ENCODE assay signal across 8 cellular contexts in the genomic region with DNA sequence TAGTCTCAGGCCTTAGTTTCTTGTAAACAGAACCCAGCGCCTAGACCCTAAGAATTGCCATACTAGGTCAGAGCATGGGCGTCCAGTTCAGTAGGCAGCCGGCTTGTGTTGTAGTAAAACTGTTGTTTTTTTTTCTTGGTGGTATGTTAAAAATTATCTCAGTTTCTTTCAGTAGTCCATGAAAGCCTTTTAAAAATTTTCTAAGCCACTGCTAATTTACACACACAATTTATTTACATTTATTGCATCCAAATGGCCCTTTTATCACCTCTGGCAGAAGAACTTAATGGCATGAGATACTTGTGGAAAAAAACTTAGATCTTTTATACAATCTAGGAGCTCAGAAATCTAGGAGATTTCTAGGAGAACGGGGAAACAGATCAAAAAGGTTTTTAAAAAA. TPM values are rescaled to one million over a fixed set of nuclear protein-coding genes. Genes with fewer than 3 reads are reported as not detected.
DNase-seq lines count a peak whose midpoint lies in the region; ATAC-seq and TF ChIP-seq lines count a peak whose summit lies in the region.
"Had no signal": no experiment of that assay in that cellular context is flagged by ENCODE, and none has a peak within 500 bp of the region (broad histone marks: within the 10 kb centered on the region; RNA-seq: fewer than 3 reads in every experiment).

No MANE protein-coding gene starts in this region.

- ATAC-seq in activated T-helper 17 cell treated with anti-CD3 and anti-CD28 coated beads, Interleukin-2, amount 50 U/mL, for 72 hours (replicated peaks) = no peak

- H3K4me3 Mint-ChIP-seq in activated T-helper 17 cell treated with anti-CD3 and anti-CD28 coated beads, Interleukin-2, amount 50 U/mL, for 72 hours = peak overlapping the region; percentile 65

- H3K27me3 ChIP-seq in HUES6 (ENCODE audit: control insufficient read depth, insufficient read depth, low read length) = no peaks in the 10 kb centered on the region
- no peaks in the 10 kb centered on the region for H3K27me3 ChIP-seq in iPS-15b (ENCODE audit: control insufficient read depth, insufficient read depth, low read length)
- no peaks in the 10 kb centered on the region for H3K27me3 ChIP-seq in smooth muscle cell (ENCODE audit: low read depth)

- H3K4me1 ChIP-seq in HUES6 (ENCODE audit: control insufficient read depth, insufficient read depth, low read length) (peaks cover 36% of the 10 kb centered on the region), iPS-15b (ENCODE audit: control insufficient read depth, insufficient read depth, low read length) (peaks cover 23% of the 10 kb centered on the region), smooth muscle cell (ENCODE audit: low read depth) (peaks cover 13% of the 10 kb centered on the region)

- H4K20me1 ChIP-seq in smooth muscle cell (ENCODE audit: low read depth) = peaks cover 5% of the 10 kb centered on the region

- WGBS in smooth muscle cell (ENCODE audit: low lambda C conversion rate) = 10% methylated on average over 4 of the region's 4 CpGs

- no peak for TF ChIP-seq CTCF in smooth muscle cell (IDR thresholded peaks at IDR 0.05; ENCODE audit: borderline replicate concordance, insufficient read depth, poor library complexity, severe bottlenecking)

- no peaks in the 10 kb centered on the region for H3K4me1 Mint-ChIP-seq in activated T-helper 17 cell treated with anti-CD3 and anti-CD28 coated beads, Interleukin-2, amount 50 U/mL, for 72 hours

- peak overlapping the region; percentile 85; the same call in 1 of the 2 replicates for H3K27ac ChIP-seq in HUES6 (ENCODE audit: low read depth, low read length)
- peak overlapping the region; percentile 72 for H3K27ac ChIP-seq in smooth muscle cell (ENCODE audit: low read depth)

- no peaks in the 10 kb centered on the region for H3K36me3 Mint-ChIP-seq in activated T-helper 17 cell treated with anti-CD3 and anti-CD28 coated beads, Interleukin-2, amount 50 U/mL, for 72 hours (ENCODE audit: low read depth)

- H3K9me3 Mint-ChIP-seq in activated T-helper 17 cell treated with anti-CD3 and anti-CD28 coated beads, Interleukin-2, amount 50 U/mL, for 72 hours = peaks cover 4% of the 10 kb centered on the region

- peak overlapping the region; percentile 85 for H3K4me2 ChIP-seq in smooth muscle cell

- H3K9ac ChIP-seq in HUES6 (ENCODE audit: low read length) (peak overlapping the region; percentile 82), iPS-15b (ENCODE audit: low read depth, low read length) (no peak overlapping the region), smooth muscle cell (ENCODE audit: low read depth) (peak overlapping the region; percentile 82)

- H3K9me3 ChIP-seq in HUES6 (ENCODE audit: control insufficient read depth, insufficient read depth, low read depth, low read length) (no peaks in the 10 kb centered on the region), iPS-15b (ENCODE audit: control insufficient read depth, insufficient read depth, low read length) (no peaks in the 10 kb centered on the region), smooth muscle cell (replicated peaks; ENCODE audit: low read depth) (no peaks in the 10 kb centered on the region)

- H3F3A ChIP-seq in smooth muscle cell (ENCODE audit: low read depth) = no peaks in the 10 kb centered on the region

- no peak overlapping the region for H3K27ac Mint-ChIP-seq in activated T-helper 17 cell treated with anti-CD3 and anti-CD28 coated beads, Interleukin-2, amount 50 U/mL, for 72 hours

- H2AFZ ChIP-seq in smooth muscle cell (ENCODE audit: low read depth) = peak overlapping the region; percentile 87

- H3K4me3 ChIP-seq in HUES6 (ENCODE audit: low read depth, low read length) = peak overlapping the region; percentile 74
- H3K4me3 ChIP-seq in iPS-15b (ENCODE audit: low read depth, low read length) = peak overlapping the region; percentile 59
- H3K4me3 ChIP-seq in smooth muscle cell = peak overlapping the region; percentile 77

- DNase-seq in smooth muscle cell (lab: John Stamatoyannopoulos, UW; ENCODE audit: unreplicated experiment) (no peak), NCI-H1930 (lab: John Stamatoyannopoulos, UW) (no peak), NCI-H2081 treated with DMSO at 0.1 percent for 48 hours (lab: John Stamatoyannopoulos, UW) (no peak), GOT3 (lab: John Stamatoyannopoulos, UW) (no peak)
- DNase-seq: NCI-H524 treated with DMSO at 0.1 percent for 48 hours had no signal

- H3K79me2 ChIP-seq in smooth muscle cell (ENCODE audit: low read depth) = peaks cover 53% of the 10 kb centered on the region

- no peaks in the 10 kb centered on the region for H3K36me3 ChIP-seq in HUES6 (ENCODE audit: control insufficient read depth, insufficient read depth, low read length)
- H3K36me3 ChIP-seq in iPS-15b (ENCODE audit: control insufficient read depth, insufficient read depth, low read length) = no peaks in the 10 kb centered on the region
- H3K36me3 ChIP-seq in smooth muscle cell (ENCODE audit: low read depth) = no peaks in the 10 kb centered on the region

- H3K27me3 Mint-ChIP-seq in activated T-helper 17 cell treated with anti-CD3 and anti-CD28 coated beads, Interleukin-2, amount 50 U/mL, for 72 hours = peaks cover 38% of the 10 kb centered on the region

RNA-seq across cellular contexts. Expression of a gene that starts 1.3 kb away (rescaled TPM):
- total RNA-seq in activated T-helper 17 cell treated with anti-CD3 and anti-CD28 coated beads, Interleukin-2, amount 50 U/mL, for 72 hours = under 1 TPM; 0.15 to 0.79 TPM
- total RNA-seq in smooth muscle cell = 21.3 and 24.7 TPM in 2 replicates
- 7.6 and 8.0 TPM in 2 replicates for polyA plus RNA-seq in smooth muscle cell

Comparison
In these comparisons a context has a peak if more than half of its experiments do, and no peak if none do; other contexts are left out.
1. RNA of a gene that starts 1.3 kb away (total RNA-seq): 21.3 to 24.7 TPM in smooth muscle cell; 0.15 to 0.79 TPM in activated T-helper 17 cell treated with anti-CD3 and anti-CD28 coated beads, Interleukin-2, amount 50 U/mL, for 72 hours; every median in the first group is over 10 times any median in the second.
2. Peak in every context shown above with its lines, with median percentiles within 50 percentile points of each other: H3K4me3 ChIP-seq.